19 cellular contexts compared by ENCODE assay signal in the genomic region with DNA sequence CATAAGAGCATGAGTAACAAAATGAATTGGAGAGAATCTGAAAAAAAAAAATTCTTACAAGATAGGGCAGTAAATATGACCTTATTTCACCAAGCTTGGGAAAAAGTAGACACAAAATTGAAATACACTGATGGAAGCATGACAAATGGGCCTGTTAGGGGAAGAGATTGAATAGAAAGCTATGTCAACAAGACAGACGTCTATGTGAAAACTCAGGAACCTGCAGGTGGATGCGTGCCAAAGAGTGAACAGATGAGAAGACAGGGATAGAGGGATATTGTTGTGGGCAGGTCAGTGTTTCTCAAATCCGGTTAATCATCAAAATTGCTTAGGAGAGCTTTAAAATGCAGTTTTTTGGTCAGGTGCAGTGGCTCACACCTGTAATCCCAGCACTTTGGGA.
"Had no signal": no experiment of that assay in that cellular context is flagged by ENCODE, and none has a peak within 500 bp of the region (broad histone marks: within the 10 kb centered on the region; RNA-seq: fewer than 3 reads in every experiment).

No MANE protein-coding gene starts in this region.

- DNase-seq: activated CD4-positive, alpha-beta T cell treated with anti-CD3 and anti-CD28 coated beads, Interleukin-2, amount 10 ng/mL, durations not matched to agents 7 days and 5 days; activated CD8-positive, alpha-beta T cell treated with anti-CD3 and anti-CD28 coated beads, Interleukin-2, amount 10 ng/mL, durations not matched to agents 7 days and 5 days; activated naive CD4-positive, alpha-beta T cell treated with Interleukin-2 at 50 U/mL for 16 hours; activated naive CD8-positive, alpha-beta T cell treated with anti-CD3 and anti-CD28 coated beads, Interleukin-2, amount 10 ng/mL, durations not matched to agents 7 days and 5 days; activated T-cell treated with anti-CD3 and anti-CD28 coated beads, Interleukin-2, amount 50 U/mL, for 24 hours; amygdala; effector CD8-positive, alpha-beta T cell; gastrocnemius medialis; heart left ventricle; natural killer cell; ovary; stimulated activated CD4-positive, alpha-beta T cell treated with anti-CD3 and anti-CD28 coated beads, Interleukin-4, amount 100 ng/mL, for 1 hour; stomach had no signal

- ATAC-seq: activated CD4-positive, CD25-positive, alpha-beta regulatory T cell treated with anti-CD3 and anti-CD28 coated beads, Interleukin-2, amount 50 U/mL, for 24 hours; activated CD8-positive, alpha-beta T cell treated with anti-CD3 and anti-CD28 coated beads, Interleukin-2, amount 10 ng/mL, durations not matched to agents 7 days and 5 days; esophagus mucosa; gastrocnemius medialis; heart left ventricle; natural killer cell; sciatic nerve had no signal

- H3K4me3 ChIP-seq: cardiac muscle cell, gastrocnemius medialis, heart left ventricle, lung, ovary, smooth muscle cell, stomach had no signal
